In genomic region chr22:24398409-24398808, GRCh38 we compare ENCODE assay signal across 1 cellular context.
TF ChIP-seq lines count a peak whose summit lies in the region.

No MANE protein-coding gene starts in this region.

TF ChIP-seq in GM12878, 131 proteins besides CTCF, POLR2A, EP300 and RAD21:
- TF ChIP-seq ZNF274 (IDR thresholded peaks at IDR 0.05; ENCODE audit: insufficient read depth, insufficient read length) (no peak), EGR1 (IDR thresholded peaks at IDR 0.05; ENCODE audit: borderline replicate concordance in 1 of 2, low read depth in 2 of 2, low read length in 2 of 2) (no peak), ATF2 (IDR thresholded peaks at IDR 0.05; ENCODE audit: low read length) (no peak), HDAC2 (IDR thresholded peaks at IDR 0.05) (no peak), NRF1 (conservative IDR thresholded peaks at IDR 0.05; ENCODE audit: low read depth, low read length) (no peak), KDM1A (IDR thresholded peaks at IDR 0.05; ENCODE audit: borderline replicate concordance) (no peak), MYB (IDR thresholded peaks at IDR 0.05; ENCODE audit: borderline replicate concordance, low read depth, low read length) (no peak)
